Comparison of ENCODE assay signal across 1 cellular context in genomic region chr11:95732930-95733602, GRCh38.
TF ChIP-seq lines count a peak whose summit lies in the region.

No MANE protein-coding gene starts in this region.

TF ChIP-seq in K562, 482 proteins besides CTCF, POLR2A, EP300 and RAD21 (continued from another document):
- TF ChIP-seq GATA2 (CRISPR knock-in tag; IDR thresholded peaks at IDR 0.05) (0 out of 2 replicates have a peak, but pooled peaks have one; percentile 12), ARID1B (IDR thresholded peaks at IDR 0.05) (peak; percentile 44), WHSC1 (IDR thresholded peaks at IDR 0.05; ENCODE audit: low read length) (no peak), MAZ (CRISPR knock-in tag; conservative IDR thresholded peaks at IDR 0.05 in 1 of 2, IDR thresholded peaks at IDR 0.05 in 1 of 2) (0 out of 4 replicates have a peak, but pooled peaks of 1 of the 2 experiments have one; percentile 34), HDAC1 (IDR thresholded peaks at IDR 0.05) (peak in 1 of 2 experiments; percentile 43; a peak in 2 of 4 replicates), TRIM24 (IDR thresholded peaks at IDR 0.05) (0 out of 4 replicates have a peak, but pooled peaks of 1 of the 2 experiments have one; percentile 7), TCF15 (CRISPR knock-in tag; IDR thresholded peaks at IDR 0.05) (no peak), ZC3H4 (CRISPR knock-in tag; IDR thresholded peaks at IDR 0.05; ENCODE audit: borderline replicate concordance) (no peak), TAL1 (IDR thresholded peaks at IDR 0.05) (peak; percentile 40; the same call in 1 of the 2 replicates), ZNF592 (IDR thresholded peaks at IDR 0.05) (peak; percentile 18; the same call in 1 of the 2 replicates), ZNF830 (CRISPR knock-in tag; IDR thresholded peaks at IDR 0.05) (no peak), PCBP2 (IDR thresholded peaks at IDR 0.05; ENCODE audit: low read depth, low read length, poor library complexity, severe bottlenecking) (peak; percentile 78), ZNF174 (CRISPR knock-in tag; IDR thresholded peaks at IDR 0.05) (no peak), ZNF639 (CRISPR knock-in tag; conservative IDR thresholded peaks at IDR 0.05 in 1 of 2, IDR thresholded peaks at IDR 0.05 in 1 of 2) (no peak), CBFA2T3 (IDR thresholded peaks at IDR 0.05) (peak; percentile 68), DPF2 (IDR thresholded peaks at IDR 0.05) (peak; percentile 22; the same call in 1 of the 2 replicates), KAT7 (CRISPR knock-in tag; IDR thresholded peaks at IDR 0.05; ENCODE audit: borderline replicate concordance) (no peak), HNRNPH1 (optimal IDR thresholded peaks at IDR 0.05; ENCODE audit: low read depth, low read length) (no peak), DIDO1 (tag; IDR thresholded peaks at IDR 0.05; ENCODE audit: low read depth) (no peak), TEAD4 (IDR thresholded peaks at IDR 0.05; ENCODE audit: low read length) (peak; percentile 43; the same call in 1 of the 2 replicates), TEAD4 (CRISPR knock-in tag; IDR thresholded peaks at IDR 0.05; ENCODE audit: borderline replicate concordance) (no peak), RBM25 (IDR thresholded peaks at IDR 0.05; ENCODE audit: low read depth, low read length, severe bottlenecking) (peak; percentile 4), ZNF512 (tag; IDR thresholded peaks at IDR 0.05) (peak; percentile 38; the same call in 1 of the 2 replicates)
- TF ChIP-seq, protein P1, sequence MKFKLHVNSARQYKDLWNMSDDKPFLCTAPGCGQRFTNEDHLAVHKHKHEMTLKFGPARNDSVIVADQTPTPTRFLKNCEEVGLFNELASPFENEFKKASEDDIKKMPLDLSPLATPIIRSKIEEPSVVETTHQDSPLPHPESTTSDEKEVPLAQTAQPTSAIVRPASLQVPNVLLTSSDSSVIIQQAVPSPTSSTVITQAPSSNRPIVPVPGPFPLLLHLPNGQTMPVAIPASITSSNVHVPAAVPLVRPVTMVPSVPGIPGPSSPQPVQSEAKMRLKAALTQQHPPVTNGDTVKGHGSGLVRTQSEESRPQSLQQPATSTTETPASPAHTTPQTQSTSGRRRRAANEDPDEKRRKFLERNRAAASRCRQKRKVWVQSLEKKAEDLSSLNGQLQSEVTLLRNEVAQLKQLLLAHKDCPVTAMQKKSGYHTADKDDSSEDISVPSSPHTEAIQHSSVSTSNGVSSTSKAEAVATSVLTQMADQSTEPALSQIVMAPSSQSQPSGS (CRISPR knock-in tag; IDR thresholded peaks at IDR 0.05) = no peak
- TF ChIP-seq, protein P2, sequence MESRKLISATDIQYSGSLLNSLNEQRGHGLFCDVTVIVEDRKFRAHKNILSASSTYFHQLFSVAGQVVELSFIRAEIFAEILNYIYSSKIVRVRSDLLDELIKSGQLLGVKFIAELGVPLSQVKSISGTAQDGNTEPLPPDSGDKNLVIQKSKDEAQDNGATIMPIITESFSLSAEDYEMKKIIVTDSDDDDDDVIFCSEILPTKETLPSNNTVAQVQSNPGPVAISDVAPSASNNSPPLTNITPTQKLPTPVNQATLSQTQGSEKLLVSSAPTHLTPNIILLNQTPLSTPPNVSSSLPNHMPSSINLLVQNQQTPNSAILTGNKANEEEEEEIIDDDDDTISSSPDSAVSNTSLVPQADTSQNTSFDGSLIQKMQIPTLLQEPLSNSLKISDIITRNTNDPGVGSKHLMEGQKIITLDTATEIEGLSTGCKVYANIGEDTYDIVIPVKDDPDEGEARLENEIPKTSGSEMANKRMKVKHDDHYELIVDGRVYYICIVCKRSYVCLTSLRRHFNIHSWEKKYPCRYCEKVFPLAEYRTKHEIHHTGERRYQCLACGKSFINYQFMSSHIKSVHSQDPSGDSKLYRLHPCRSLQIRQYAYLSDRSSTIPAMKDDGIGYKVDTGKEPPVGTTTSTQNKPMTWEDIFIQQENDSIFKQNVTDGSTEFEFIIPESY (CRISPR knock-in tag; IDR thresholded peaks at IDR 0.05) = no peak
TF ChIP-seq in K562: peak in this region for 15.
